ENCODE assay signal across 29 cellular contexts in the genomic region with DNA sequence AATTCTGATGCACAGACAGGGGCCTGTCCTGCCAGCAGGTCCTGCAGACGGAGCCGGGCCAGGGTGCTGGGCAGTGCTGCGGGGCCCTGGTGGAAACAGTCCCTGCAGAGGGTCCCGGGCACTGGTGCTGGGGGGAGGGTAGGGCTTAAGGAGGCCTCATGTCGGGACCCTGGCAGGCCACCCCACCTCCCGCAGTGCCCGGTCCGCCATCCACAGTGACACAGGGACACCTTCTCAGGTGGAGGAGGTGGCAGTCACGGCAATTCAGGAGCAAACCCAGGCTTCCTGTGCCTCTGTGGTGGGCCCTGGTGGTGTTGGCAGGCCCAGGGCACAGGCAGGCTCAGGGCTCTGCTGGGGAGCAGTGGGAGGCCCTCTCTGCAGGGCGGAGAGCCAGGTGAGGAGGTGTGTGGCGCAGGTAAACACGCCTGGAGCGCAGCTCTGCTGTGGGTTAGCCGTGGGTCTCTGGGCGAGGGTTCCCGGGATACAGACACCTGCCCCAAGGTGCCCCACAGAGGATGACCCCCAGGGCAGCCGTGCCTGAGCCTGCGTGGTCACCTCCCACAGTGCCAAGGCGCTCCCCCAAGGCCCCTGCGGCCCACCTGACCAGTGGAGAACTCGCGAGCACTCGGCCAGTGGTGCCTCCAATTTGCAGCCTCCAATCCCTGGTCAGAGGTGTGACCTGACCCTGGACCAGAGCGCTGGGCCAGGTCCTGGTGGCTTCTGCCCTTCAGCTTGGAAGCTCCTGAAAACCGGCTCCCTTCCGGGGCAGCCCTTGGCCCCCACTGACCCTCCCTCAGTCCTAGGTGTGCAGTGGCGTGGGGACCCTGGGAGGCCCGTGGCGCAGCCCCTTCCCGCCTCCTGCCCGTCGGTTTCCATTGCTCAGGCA. TPM values are rescaled to one million over a fixed set of nuclear protein-coding genes. Genes with fewer than 3 reads are reported as not detected.
DNase-seq lines count a peak whose midpoint lies in the region; ATAC-seq, FAIRE-seq and TF ChIP-seq lines count a peak whose summit lies in the region.
"Had no signal": no experiment of that assay in that cellular context is flagged by ENCODE, and none has a peak within 500 bp of the region (broad histone marks: within the 10 kb centered on the region; RNA-seq: fewer than 3 reads in every experiment).

No MANE protein-coding gene starts in this region.

- no peak for TF ChIP-seq EP300 in A549 (IDR thresholded peaks at IDR 0.05)

- no peaks in the 10 kb centered on the region for H3K36me3 ChIP-seq in Panc1 (ENCODE audit: control insufficient read depth, insufficient read depth, low read length)
- no peaks in the 10 kb centered on the region for H3K36me3 ChIP-seq in mucosa of descending colon (ENCODE audit: low read depth)
- H3K36me3 ChIP-seq in GM23248 (ENCODE audit: low read depth), result no peaks in the 10 kb centered on the region
- H3K36me3 ChIP-seq: breast epithelium, thoracic aorta had no signal

- no peaks in the 10 kb centered on the region for H3K9me2 ChIP-seq in GM23248 (ENCODE audit: insufficient read depth)

- in situ Hi-C loops in Panc1 (cut with HindIII; ENCODE audit: low pct_unique_long_range_greater_than_20kb, low sequenced_read_pairs) (no loop called here), GM23248 (cut with MboI) (no loop called here)

- peaks cover 59% of the 10 kb centered on the region for H3K4me1 ChIP-seq in A549
- peaks cover 94% of the 10 kb centered on the region for H3K4me1 ChIP-seq in Panc1 (ENCODE audit: control insufficient read depth, insufficient read depth, low read length)
- H3K4me1 ChIP-seq in mucosa of descending colon (ENCODE audit: low read depth), result no peaks in the 10 kb centered on the region
- H3K4me1 ChIP-seq in GM23248 (ENCODE audit: insufficient read depth), result peaks cover 9% of the 10 kb centered on the region

- no peaks in the 10 kb centered on the region for H4K20me1 ChIP-seq in GM23248 (ENCODE audit: insufficient read depth)

- TF ChIP-seq POLR2A in A549 (IDR thresholded peaks at IDR 0.05; ENCODE audit: low read length), result no peak

- no peak for FAIRE-seq in A549 (lab: Jason Lieb, UNC)
- FAIRE-seq: A204.1, D721Med, small intestine had no signal

- intact Hi-C loops in Panc1 (cut with micrococcal nuclease; ENCODE audit: unreplicated experiment), result no loop called here
- intact Hi-C loops in mucosa of descending colon (cut with DNase I, micrococcal nuclease), result no loop called here

- H3K79me2 ChIP-seq in GM23248 (ENCODE audit: insufficient read depth), result no peaks in the 10 kb centered on the region

- no peak for DNase-seq in A549 (ENCODE audit: low read depth in 1 of 2, low spot score in 1 of 2)
- DNase-seq in Panc1 (ENCODE audit: low read depth, low spot score), result no peak
- no peak for DNase-seq in epithelial cell of proximal tubule (ENCODE audit: low read depth)
- DNase-seq in mucosa of descending colon, result peak in 2 of 3 donors; percentile 14 to 43
- DNase-seq in GM23248, result no peak
- DNase-seq in inferior parietal cortex (ENCODE audit: extremely low spot score), result no peak
- DNase-seq in T-helper 2 cell, result no peak
- DNase-seq: activated CD4-positive, alpha-beta T cell treated with anti-CD3 and anti-CD28 coated beads, Interleukin-2, amount 10 ng/mL, durations not matched to agents 24 days and 14 days; activated CD8-positive, alpha-beta memory T cell treated with anti-CD3 and anti-CD28 coated beads for 24 hours; amygdala; DND-41; effector CD4-positive, alpha-beta T cell; GF-D8; KG1; natural killer cell; NCI-H1092 treated with DMSO at 0.1 percent for 48 hours; NCI-H2029; NCI-H2227 treated with DMSO at 0.1 percent for 48 hours; NCI-H69; small intestine; stimulated activated CD4-positive, alpha-beta T cell treated with anti-CD3 and anti-CD28 coated beads, Interleukin-1b, Interleukin-23, amount 100 ng/mL, for 48 hours had no signal

- H2AFZ ChIP-seq in GM23248, result no peak overlapping the region

- TF ChIP-seq RAD21 in A549 (conservative IDR thresholded peaks at IDR 0.05 in 1 of 2, IDR thresholded peaks at IDR 0.05 in 1 of 2), result no peak

- POLR2A ChIA-PET in A549 (lab: Yijun Ruan, JAX) (no interaction called here), Panc1 (lab: Charles Lee) (no interaction called here)

- no TSS peak for BruUV-seq in Panc1 (replicated peaks; lab: Mats Ljungman, UMichigan)

- H3F3A ChIP-seq in GM23248 (ENCODE audit: insufficient read depth), result no peaks in the 10 kb centered on the region

- TF ChIP-seq CTCF in A549 (IDR thresholded peaks at IDR 0.05), result no peak
- no peak for TF ChIP-seq CTCF in Panc1 (IDR thresholded peaks at IDR 0.05)
- no peak for TF ChIP-seq CTCF in epithelial cell of proximal tubule (conservative IDR thresholded peaks at IDR 0.05; ENCODE audit: low read depth, low read length)
- TF ChIP-seq CTCF in mucosa of descending colon (IDR thresholded peaks at IDR 0.05), result no peak

- H3K4me3 ChIP-seq in A549, result no peak overlapping the region
- no peak overlapping the region for H3K4me3 ChIP-seq in Panc1 (ENCODE audit: low read depth in 2 of 2, low read length in 2 of 2)
- H3K4me3 ChIP-seq in epithelial cell of proximal tubule (ENCODE audit: low read depth, low read length), result peak overlapping the region; percentile 20
- no peak overlapping the region for H3K4me3 ChIP-seq in mucosa of descending colon
- no peak overlapping the region for H3K4me3 ChIP-seq in GM23248
- H3K4me3 ChIP-seq: breast epithelium, SJSA1, thoracic aorta had no signal

- H3K4me2 ChIP-seq in A549 (peak overlapping the region; percentile 37; the same call in 1 of the 3 replicates), GM23248 (ENCODE audit: unreplicated experiment) (no peak overlapping the region)

- H3K9me3 ChIP-seq in A549 (no peaks in the 10 kb centered on the region), Panc1 (ENCODE audit: control insufficient read depth, insufficient read depth, low read depth, low read length) (no peaks in the 10 kb centered on the region), mucosa of descending colon (no peaks in the 10 kb centered on the region), GM23248 (ENCODE audit: low read depth) (no peaks in the 10 kb centered on the region)
- H3K9me3 ChIP-seq: breast epithelium, SJSA1, thoracic aorta had no signal

- CTCF ChIA-PET in A549 (lab: Yijun Ruan, JAX), result interaction anchor here (0.7 to 1.2 kb wide), 2 partner anchors 12 to 121 kb away, joined by 3 read pairs; no protein-coding TSS in a partner anchor
- CTCF ChIA-PET in Panc1 (lab: Charles Lee), result no interaction called here

- H3K9ac ChIP-seq in GM23248, result no peak overlapping the region

- 96% methylated on average over 10 of the region's 32 CpGs for whole genome bisulfite sequencing in A549 (ENCODE audit: missing lambda C conversion rate)
- WGBS in GM23248 (ENCODE audit: low coverage in 1 of 2, low lambda C conversion rate in 2 of 2, missing lambda C conversion rate in 2 of 2), 2 experiments, result 93% methylated on average over 31 to 32 of the region's 32 CpGs

- H3K27me3 ChIP-seq in Panc1 (ENCODE audit: control insufficient read depth, insufficient read depth, low read length) (no peaks in the 10 kb centered on the region), GM23248 (replicated peaks; ENCODE audit: insufficient read depth) (no peaks in the 10 kb centered on the region)
- H3K27me3 ChIP-seq: breast epithelium, SJSA1 had no signal

- H3K27ac ChIP-seq in A549 (peak overlapping the region in 1 of 2 experiments; percentile 71; a peak in 3 of 6 replicates), Panc1 (ENCODE audit: low read length) (peak overlapping the region; percentile 89), GM23248 (no peak overlapping the region)
- H3K27ac ChIP-seq: breast epithelium, epithelial cell of prostate, SJSA1 had no signal

- no peak for ATAC-seq in A549
- ATAC-seq in Panc1, result no peak
- no peak for ATAC-seq in mucosa of descending colon
- no peak for ATAC-seq in HG03097 (IDR thresholded peaks at IDR 0.05; ENCODE audit: low FRiP score, unreplicated experiment)
- ATAC-seq: HCT116, natural killer cell had no signal

TF ChIP-seq in A549, 52 proteins besides CTCF, POLR2A, EP300 and RAD21 (continues in another document):
- no peak for TF ChIP-seq REST (IDR thresholded peaks at IDR 0.05)
- TF ChIP-seq MAFK (IDR thresholded peaks at IDR 0.05; ENCODE audit: partially characterized antibody), result no peak
- TF ChIP-seq HOXB13 (CRISPR knock-in tag; IDR thresholded peaks at IDR 0.05; ENCODE audit: low read depth), result no peak

RNA-seq across cellular contexts. Expression of gene COL18A1, which starts 19.2 kb away (rescaled TPM):
- polyA plus RNA-seq in A549 (2011; rRNA removed), result 17.3 and 19.0 TPM in 2 replicates
- 47.3 and 74.4 TPM in 2 replicates for polyA plus RNA-seq in A549 (2012; cell fraction: cytosol; rRNA removed)
- polyA plus RNA-seq in A549 (2012; cell fraction: nucleus; rRNA removed), result 362 and 470 TPM in 2 replicates
- polyA plus RNA-seq in A549 (2017; fragmentation: RNase III; extraction: RNeasy Plus Mini Kit Qiagen cat#74134 plus additional on column Dnase treatment), result 76.7 to 89.7 TPM (median 88.4 TPM) in 3 replicates
- 8.7 and 14.0 TPM in 2 replicates for polyA minus RNA-seq in A549 (2011; rRNA and poly(A)+ RNA removed)
- 676 TPM for total RNA-seq in Panc1 (2021; ENCODE audit: unreplicated experiment)
- 1,186 TPM for polyA plus RNA-seq in Panc1 (2012; ENCODE audit: insufficient read length)
- 346 and 535 TPM in 2 replicates for total RNA-seq in epithelial cell of proximal tubule
- total RNA-seq in mucosa of descending colon, result 10 to 100 TPM in 2 of 3 donors, 1 to 10 TPM in 1; 4.6 to 46.9 (median 21.3) TPM
- total RNA-seq in GM23248 (2014; rRNA removed; shearing (Covaris generic)), result 24.2 and 30.5 TPM in 2 replicates
- 1.7 and 1.8 TPM in 2 replicates for polyA plus RNA-seq in GM23248 (2016; fragmentation: Nextera tagmentation; extraction: Ambion mirVana)

Comparison
In these comparisons a context has a peak if more than half of its experiments do, and no peak if none do; other contexts are left out.
1. DNase-seq: peak in mucosa of descending colon (2 of 3); none in A549 (0 of 2), Panc1 (single experiment), epithelial cell of proximal tubule (single experiment), GM23248 (single experiment), inferior parietal cortex (single experiment) and T-helper 2 cell (0 of 5).